Comparison of ENCODE assay signal across 34 cellular contexts in the genomic region with DNA sequence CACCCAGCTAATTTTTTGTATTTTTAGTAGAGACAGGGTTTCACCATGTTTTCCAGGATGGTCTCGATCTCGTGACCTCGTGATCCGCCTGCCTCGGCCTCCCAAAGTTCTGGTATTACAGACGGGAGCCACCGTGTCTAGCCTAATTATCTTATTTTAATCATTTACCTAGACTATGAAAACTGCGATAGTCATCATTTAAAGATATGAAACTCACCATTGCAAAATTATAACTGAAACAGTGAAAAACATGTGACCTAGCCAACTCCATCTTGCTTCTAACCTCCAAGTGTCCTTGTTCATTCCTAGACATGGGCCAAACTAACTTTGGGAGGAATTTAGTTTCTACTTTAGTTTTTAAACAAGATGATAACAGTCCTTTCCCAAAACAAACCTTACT. TPM values are rescaled to one million over a fixed set of nuclear protein-coding genes. Genes with fewer than 3 reads are reported as not detected.
"Had no signal": no experiment of that assay in that cellular context is flagged by ENCODE, and none has a peak within 500 bp of the region (broad histone marks: within the 10 kb centered on the region; RNA-seq: fewer than 3 reads in every experiment).

No MANE protein-coding gene starts in this region.

- H3K4me1 ChIP-seq: adrenal gland, body of pancreas, breast epithelium had no signal

- H3K27ac ChIP-seq: adrenal gland, body of pancreas, brain microvascular endothelial cell, breast epithelium, VCaP had no signal

- ATAC-seq: activated CD8-positive, alpha-beta T cell treated with anti-CD3 and anti-CD28 coated beads for 36 hours; activated naive CD4-positive, alpha-beta T cell treated with anti-CD3 and anti-CD28 coated beads, Interleukin-2, amount 50 U/mL, for 72 hours; activated T-cell treated with anti-CD3 and anti-CD28 coated beads, Interleukin-2, amount 50 U/mL, for 4 hours; activated T-cell treated with anti-CD3 and anti-CD28 coated beads, Interleukin-2, amount 50 U/mL, for 72 hours; activated T-helper 17 cell treated with anti-CD3 and anti-CD28 coated beads, Interleukin-2, amount 50 U/mL, for 72 hours; body of pancreas had no signal

- H3K36me3 ChIP-seq: adrenal gland, brain microvascular endothelial cell, breast epithelium had no signal

- H3K4me3 ChIP-seq: adrenal gland, body of pancreas, breast epithelium had no signal

- DNase-seq: activated B cell treated with CpG ODN at 0.5 μM for 24 hours; activated CD4-positive, alpha-beta memory T cell treated with anti-CD3 and anti-CD28 coated beads for 36 hours; activated CD4-positive, alpha-beta T cell treated with anti-CD3 and anti-CD28 coated beads for 4 hours; activated CD4-positive, alpha-beta T cell treated with anti-CD3 and anti-CD28 coated beads, Interleukin-2, amount 10 ng/mL, durations not matched to agents 24 days and 14 days; activated CD4-positive, alpha-beta T cell treated with anti-CD3 and anti-CD28 coated beads, Interleukin-2, amount 50 U/mL, for 1 hour; activated CD4-positive, alpha-beta T cell treated with anti-CD3 and anti-CD28 coated beads, Interleukin-2, amount 50 U/mL, for 4 hours; activated CD4-positive, CD25-positive, alpha-beta regulatory T cell treated with anti-CD3 and anti-CD28 coated beads, Interleukin-2, amount 50 U/mL, for 72 hours; activated CD8-positive, alpha-beta memory T cell treated with anti-CD3 and anti-CD28 coated beads, Interleukin-2, amount 50 U/mL, for 4 hours; activated CD8-positive, alpha-beta T cell treated with anti-CD3 and anti-CD28 coated beads for 36 hours; activated effector memory CD4-positive, alpha-beta T cell treated with anti-CD3 and anti-CD28 coated beads, Interleukin-2, amount 50 U/mL, for 16 hours; activated gamma-delta T cell treated with Interleukin-2 at 50 U/mL for 16 hours; activated naive CD4-positive, alpha-beta T cell; activated naive CD4-positive, alpha-beta T cell treated with anti-CD3 and anti-CD28 coated beads for 36 hours; activated naive CD4-positive, alpha-beta T cell treated with anti-CD3 and anti-CD28 coated beads, Interleukin-2, amount 50 U/mL, for 16 hours; activated naive CD8-positive, alpha-beta T cell treated with anti-CD3 and anti-CD28 coated beads for 36 hours; activated T-cell treated with anti-CD3 and anti-CD28 coated beads for 4 hours; activated T-cell treated with anti-CD3 and anti-CD28 coated beads, Interleukin-2, amount 50 U/mL, for 1 hour; activated T-cell treated with anti-CD3 and anti-CD28 coated beads, Interleukin-2, amount 50 U/mL, for 4 hours; activated T-cell treated with anti-CD3 and anti-CD28 coated beads, Interleukin-2, amount 50 U/mL, for 72 hours; adrenal gland; amniotic stem cell; aorta; body of pancreas; brain microvascular endothelial cell; central memory CD4-positive, alpha-beta T cell; T-helper 2 cell; T-helper 9 cell had no signal

- FAIRE-seq: astrocyte had no signal

- H3K27me3 ChIP-seq: adrenal gland, body of pancreas, brain microvascular endothelial cell, breast epithelium had no signal

RNA-seq across cellular contexts. Expression of a gene that starts 17.4 kb away (rescaled TPM):
- total RNA-seq: activated B cell treated with CpG ODN at 0.5 μM for 24 hours; activated CD4-positive, alpha-beta memory T cell treated with anti-CD3 and anti-CD28 coated beads for 36 hours; activated CD4-positive, alpha-beta T cell treated with anti-CD3 and anti-CD28 coated beads, Interleukin-2, amount 10 ng/mL, durations not matched to agents 24 days and 14 days; activated CD8-positive, alpha-beta memory T cell treated with anti-CD3 and anti-CD28 coated beads for 36 hours; activated CD8-positive, alpha-beta T cell treated with anti-CD3 and anti-CD28 coated beads for 36 hours; activated naive CD4-positive, alpha-beta T cell treated with anti-CD3 and anti-CD28 coated beads for 36 hours; activated naive CD4-positive, alpha-beta T cell treated with anti-CD3 and anti-CD28 coated beads, Interleukin-2, amount 50 U/mL, for 72 hours; activated naive CD8-positive, alpha-beta T cell treated with anti-CD3 and anti-CD28 coated beads for 36 hours; activated T-cell treated with anti-CD3 and anti-CD28 coated beads, Interleukin-2, amount 50 U/mL, for 4 hours; activated T-cell treated with anti-CD3 and anti-CD28 coated beads, Interleukin-2, amount 50 U/mL, for 72 hours; activated T-helper 1 cell treated with anti-CD3 and anti-CD28 coated beads, Interleukin-12 subunit alpha, Interleukin-12 subunit beta, Interleukin-2, Interleukin-4 antibody, amounts not matched to agents 30 ng/mL and 10 ng/mL and 1 ng/mL, durations not matched to agents 14 hours and 24 hours and 36 hours; activated T-helper 17 cell treated with anti-CD3 and anti-CD28 coated beads, Interleukin-2, amount 50 U/mL, for 72 hours had no signal
